ENCODE assay signal across 1 cellular context in genomic region chr16:31409433-31409832, GRCh38.
TF ChIP-seq lines count a peak whose summit lies in the region.

No MANE protein-coding gene starts in this region.

TF ChIP-seq in IMR-90, 13 proteins besides CTCF, POLR2A, EP300 and RAD21:
- TF ChIP-seq CHD1 (IDR thresholded peaks at IDR 0.05; ENCODE audit: low read depth, low read length): no peak
- no peak for TF ChIP-seq MAFK (IDR thresholded peaks at IDR 0.05; ENCODE audit: low read depth, low read length)
